Comparison of ENCODE assay signal across 11 cellular contexts in the genomic region with DNA sequence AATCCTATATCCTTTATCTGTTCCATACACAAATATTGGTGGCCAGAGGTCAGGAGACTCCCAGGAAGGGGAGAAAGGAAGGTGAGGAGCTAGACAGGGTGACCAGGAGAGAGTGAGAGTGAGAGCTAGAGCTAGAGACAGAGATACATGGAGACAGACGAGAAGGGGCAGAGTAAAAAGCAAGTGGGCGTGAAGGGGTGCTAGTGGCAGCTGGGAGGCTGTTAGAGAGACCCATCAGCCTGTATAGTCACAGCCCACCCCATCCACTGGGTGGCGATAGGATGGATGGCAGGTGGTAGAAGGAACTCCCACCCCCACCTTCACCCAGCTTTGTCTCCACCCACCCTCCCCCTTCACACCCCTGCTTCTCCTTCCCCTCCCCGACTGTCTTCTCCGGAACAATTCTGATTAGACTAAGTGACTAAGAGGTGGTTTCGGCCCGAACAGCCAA. TPM values are rescaled to one million over a fixed set of nuclear protein-coding genes. Genes with fewer than 3 reads are reported as not detected.
DNase-seq lines count a peak whose midpoint lies in the region; ATAC-seq, FAIRE-seq and TF ChIP-seq lines count a peak whose summit lies in the region.
"Had no signal": no experiment of that assay in that cellular context is flagged by ENCODE, and none has a peak within 500 bp of the region (broad histone marks: within the 10 kb centered on the region; RNA-seq: fewer than 3 reads in every experiment).

No MANE protein-coding gene starts in this region.

- peaks cover 37% of the 10 kb centered on the region for H3F3A ChIP-seq in GM23338 (replicated peaks; ENCODE audit: low read depth)

- H3K9me2 ChIP-seq in GM23338 (ENCODE audit: insufficient read depth): no peaks in the 10 kb centered on the region

- TF ChIP-seq POLR2A in GM18505 (IDR thresholded peaks at IDR 0.05; ENCODE audit: borderline replicate concordance, extremely low read depth, insufficient read depth, insufficient read length) (no peak), GM12891 (IDR thresholded peaks at IDR 0.05; ENCODE audit: low read depth, low read length) (no peak)

- H3K79me2 ChIP-seq in GM23338 (replicated peaks; ENCODE audit: insufficient read depth): peaks cover 8% of the 10 kb centered on the region

- TF ChIP-seq CTCF in GM23338 (conservative IDR thresholded peaks at IDR 0.05; ENCODE audit: low read depth in 2 of 2): peak; percentile 24 to 67; a peak in 3 of 4 replicates

- H3K4me3 ChIP-seq in GM23338: peak overlapping the region; percentile 11; the same call in 1 of the 2 replicates
- H3K4me3 ChIP-seq: cardiac muscle cell had no signal

- peaks cover 23% of the 10 kb centered on the region for H3K27me3 Mint-ChIP-seq in GM23338 (ENCODE audit: insufficient read depth, low read depth, poor library complexity)

- H3K4me1 ChIP-seq in GM23338 (ENCODE audit: insufficient read depth): peaks cover 80% of the 10 kb centered on the region

- H2AFZ ChIP-seq in GM23338: no peak overlapping the region

- DNase-seq in COR-L47 (lab: John Stamatoyannopoulos, UW) (peak; percentile 29), GM23338 (ENCODE audit: low spot score) (peak; percentile 91), RPMI8226 (peak; percentile 61), iPS-NIHi11 (ENCODE audit: low spot score) (peak; percentile 58), cortex of kidney (lab: John Stamatoyannopoulos, UW) (no peak), GM12891 (ENCODE audit: insufficient read length, low spot score) (no peak)
- DNase-seq in activated effector memory CD4-positive, alpha-beta T cell treated with anti-CD3 and anti-CD28 coated beads, Interleukin-2, amount 50 U/mL, for 16 hours: no peak
- DNase-seq: GF-D8, naive B cell had no signal

- no peaks in the 10 kb centered on the region; the same call in 2 of the 3 replicates for H3K9me3 Mint-ChIP-seq in GM23338
- H3K9me3 Mint-ChIP-seq: naive B cell had no signal

- H3K27ac Mint-ChIP-seq in GM23338: peak overlapping the region; percentile 88

- H3K27ac ChIP-seq in GM23338 (ENCODE audit: low read depth): peak overlapping the region; percentile 60
- H3K27ac ChIP-seq: cardiac muscle cell had no signal

- peaks cover 82% of the 10 kb centered on the region for H3K4me1 Mint-ChIP-seq in GM23338

- no peaks in the 10 kb centered on the region for H4K20me1 ChIP-seq in GM23338 (replicated peaks; ENCODE audit: insufficient read depth)

- FAIRE-seq in GM12891 (lab: Jason Lieb, UNC): no peak

- peaks cover 8% of the 10 kb centered on the region for H3K36me3 Mint-ChIP-seq in GM23338 (ENCODE audit: low read depth)
- H3K36me3 Mint-ChIP-seq: naive B cell had no signal

- ATAC-seq in GM23338 (peak; percentile 21), GM18505 (IDR thresholded peaks at IDR 0.05; ENCODE audit: unreplicated experiment) (no peak)

- no peaks in the 10 kb centered on the region for H3K27me3 ChIP-seq in GM23338 (ENCODE audit: insufficient read depth)
- H3K27me3 ChIP-seq: cardiac muscle cell had no signal

- H3K36me3 ChIP-seq in GM23338 (ENCODE audit: insufficient read depth): no peaks in the 10 kb centered on the region
- H3K36me3 ChIP-seq: cardiac muscle cell had no signal

- H3K4me2 ChIP-seq in GM23338: peak overlapping the region; percentile 62

- H3K4me3 Mint-ChIP-seq in GM23338: peak overlapping the region; percentile 53; the same call in 2 of the 3 replicates

TF ChIP-seq in GM23338, 12 proteins besides CTCF, POLR2A, EP300 and RAD21 (continues in another document):
- TF ChIP-seq, protein P1, sequence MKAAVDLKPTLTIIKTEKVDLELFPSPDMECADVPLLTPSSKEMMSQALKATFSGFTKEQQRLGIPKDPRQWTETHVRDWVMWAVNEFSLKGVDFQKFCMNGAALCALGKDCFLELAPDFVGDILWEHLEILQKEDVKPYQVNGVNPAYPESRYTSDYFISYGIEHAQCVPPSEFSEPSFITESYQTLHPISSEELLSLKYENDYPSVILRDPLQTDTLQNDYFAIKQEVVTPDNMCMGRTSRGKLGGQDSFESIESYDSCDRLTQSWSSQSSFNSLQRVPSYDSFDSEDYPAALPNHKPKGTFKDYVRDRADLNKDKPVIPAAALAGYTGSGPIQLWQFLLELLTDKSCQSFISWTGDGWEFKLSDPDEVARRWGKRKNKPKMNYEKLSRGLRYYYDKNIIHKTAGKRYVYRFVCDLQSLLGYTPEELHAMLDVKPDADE (IDR thresholded peaks at IDR 0.05): no peak
- TF ChIP-seq CREB1 (CRISPR knock-in tag; IDR thresholded peaks at IDR 0.05; ENCODE audit: low read depth) (no peak), NANOG (IDR thresholded peaks at IDR 0.05; ENCODE audit: borderline replicate concordance) (no peak)
- TF ChIP-seq, protein P2, sequence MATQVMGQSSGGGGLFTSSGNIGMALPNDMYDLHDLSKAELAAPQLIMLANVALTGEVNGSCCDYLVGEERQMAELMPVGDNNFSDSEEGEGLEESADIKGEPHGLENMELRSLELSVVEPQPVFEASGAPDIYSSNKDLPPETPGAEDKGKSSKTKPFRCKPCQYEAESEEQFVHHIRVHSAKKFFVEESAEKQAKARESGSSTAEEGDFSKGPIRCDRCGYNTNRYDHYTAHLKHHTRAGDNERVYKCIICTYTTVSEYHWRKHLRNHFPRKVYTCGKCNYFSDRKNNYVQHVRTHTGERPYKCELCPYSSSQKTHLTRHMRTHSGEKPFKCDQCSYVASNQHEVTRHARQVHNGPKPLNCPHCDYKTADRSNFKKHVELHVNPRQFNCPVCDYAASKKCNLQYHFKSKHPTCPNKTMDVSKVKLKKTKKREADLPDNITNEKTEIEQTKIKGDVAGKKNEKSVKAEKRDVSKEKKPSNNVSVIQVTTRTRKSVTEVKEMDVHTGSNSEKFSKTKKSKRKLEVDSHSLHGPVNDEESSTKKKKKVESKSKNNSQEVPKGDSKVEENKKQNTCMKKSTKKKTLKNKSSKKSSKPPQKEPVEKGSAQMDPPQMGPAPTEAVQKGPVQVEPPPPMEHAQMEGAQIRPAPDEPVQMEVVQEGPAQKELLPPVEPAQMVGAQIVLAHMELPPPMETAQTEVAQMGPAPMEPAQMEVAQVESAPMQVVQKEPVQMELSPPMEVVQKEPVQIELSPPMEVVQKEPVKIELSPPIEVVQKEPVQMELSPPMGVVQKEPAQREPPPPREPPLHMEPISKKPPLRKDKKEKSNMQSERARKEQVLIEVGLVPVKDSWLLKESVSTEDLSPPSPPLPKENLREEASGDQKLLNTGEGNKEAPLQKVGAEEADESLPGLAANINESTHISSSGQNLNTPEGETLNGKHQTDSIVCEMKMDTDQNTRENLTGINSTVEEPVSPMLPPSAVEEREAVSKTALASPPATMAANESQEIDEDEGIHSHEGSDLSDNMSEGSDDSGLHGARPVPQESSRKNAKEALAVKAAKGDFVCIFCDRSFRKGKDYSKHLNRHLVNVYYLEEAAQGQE (IDR thresholded peaks at IDR 0.05; ENCODE audit: unreplicated experiment): no peak

TF ChIP-seq in GM12891, 5 proteins besides CTCF, POLR2A, EP300 and RAD21:
- TF ChIP-seq TAF1 (IDR thresholded peaks at IDR 0.05; ENCODE audit: low read depth, low read length): no peak
- no peak for TF ChIP-seq PAX5 (IDR thresholded peaks at IDR 0.05; ENCODE audit: insufficient read depth, low read length, severe bottlenecking)
- TF ChIP-seq POU2F2 (IDR thresholded peaks at IDR 0.05; ENCODE audit: low read depth, low read length): no peak
- TF ChIP-seq POLR2AphosphoS5 (IDR thresholded peaks at IDR 0.05; ENCODE audit: low read depth, low read length): no peak
- no peak for TF ChIP-seq SPI1 (IDR thresholded peaks at IDR 0.05; ENCODE audit: low read depth, low read length)

RNA-seq across cellular contexts. Expression of a gene that starts 32.8 kb away (rescaled TPM):
- 155 and 183 TPM in 2 replicates for total RNA-seq in GM23338 (2014; rRNA removed; shearing (Covaris generic))
- polyA plus RNA-seq in GM23338 (2016; fragmentation: Nextera tagmentation; extraction: Ambion mirVana): 26.2 and 27.8 TPM in 2 replicates
- polyA plus RNA-seq in GM12891 (2012; ENCODE audit: low read depth, missing spikeins): 0.15 TPM

Comparison
In these comparisons a context has a peak if more than half of its experiments do, and no peak if none do; other contexts are left out.
1. DNase-seq: peak in COR-L47 (single experiment), GM23338 (single experiment), RPMI8226 (single experiment) and iPS-NIHi11 (single experiment); none in activated effector memory CD4-positive, alpha-beta T cell treated with anti-CD3 and anti-CD28 coated beads, Interleukin-2, amount 50 U/mL, for 16 hours (single experiment), cortex of kidney (single experiment) and GM12891 (single experiment).